Comparison of ENCODE assay signal across 9 cellular contexts in genomic region chr17:40348562-40349476, GRCh38. TPM values are rescaled to one million over a fixed set of nuclear protein-coding genes. Genes with fewer than 3 reads are reported as not detected.
A peak's percentile ranks its signal among the peaks of the same experiment; 100 is the strongest.
DNase-seq lines count a peak whose midpoint lies in the region; ATAC-seq and TF ChIP-seq lines count a peak whose summit lies in the region.
"Had no signal": no experiment of that assay in that cellular context is flagged by ENCODE, and none has a peak within 500 bp of the region (broad histone marks: within the 10 kb centered on the region; RNA-seq: fewer than 3 reads in every experiment).

No MANE protein-coding gene starts in this region.

- H3K4me1 ChIP-seq in breast epithelium (peaks cover 31 to 52% of the 10 kb centered on the region in 2 donors), mesenchymal stem cell (ENCODE audit: control insufficient read depth, insufficient read depth, low read depth, low read length) (peaks cover 58% of the 10 kb centered on the region)

- H3K9me3 ChIP-seq in breast epithelium = no peaks in the 10 kb centered on the region
- H3K9me3 ChIP-seq in mesenchymal stem cell (ENCODE audit: control insufficient read depth, low read length) = no peaks in the 10 kb centered on the region

- H3K79me1 ChIP-seq in mesenchymal stem cell (replicated peaks; ENCODE audit: low read length, poor library complexity, severe bottlenecking) = peaks cover 52% of the 10 kb centered on the region

- H3K4me1 Mint-ChIP-seq in activated T-cell treated with anti-CD3 and anti-CD28 coated beads, Interleukin-2, amount 50 U/mL, for 72 hours (ENCODE audit: low read depth) = peaks cover 52% of the 10 kb centered on the region
- peaks cover 60% of the 10 kb centered on the region for H3K4me1 Mint-ChIP-seq in activated T-cell treated with anti-CD3 and anti-CD28 coated beads, Interleukin-2, amount 50 U/mL, for 4 hours (ENCODE audit: low read depth)
- peaks cover 70% of the 10 kb centered on the region for H3K4me1 Mint-ChIP-seq in type B pancreatic cell (ENCODE audit: unreplicated experiment)

- peak overlapping the region in 1 of 2 experiments; percentile 25 for H2BK12ac ChIP-seq in mesenchymal stem cell (ENCODE audit: low read length in 2 of 2)

- no peak overlapping the region for H3K4me3 Mint-ChIP-seq in activated T-cell treated with anti-CD3 and anti-CD28 coated beads, Interleukin-2, amount 50 U/mL, for 72 hours
- no peak overlapping the region for H3K4me3 Mint-ChIP-seq in activated T-cell treated with anti-CD3 and anti-CD28 coated beads, Interleukin-2, amount 50 U/mL, for 4 hours
- H3K4me3 Mint-ChIP-seq in type B pancreatic cell = peak overlapping the region; percentile 69

- peak overlapping the region; percentile 43 for H3K9ac ChIP-seq in mesenchymal stem cell (ENCODE audit: low read length)

- H3K27me3 ChIP-seq in breast epithelium (no peaks in the 10 kb centered on the region), mesenchymal stem cell (ENCODE audit: control insufficient read depth in 1 of 2, insufficient read depth in 1 of 2, low read length in 2 of 2) (no peaks in the 10 kb centered on the region)

- ATAC-seq in activated T-cell treated with anti-CD3 and anti-CD28 coated beads, Interleukin-2, amount 50 U/mL, for 72 hours (replicated peaks in 1 of 2) = no peak
- ATAC-seq in activated T-cell treated with anti-CD3 and anti-CD28 coated beads, Interleukin-2, amount 50 U/mL, for 4 hours = no peak

- WGBS in mesenchymal stem cell = 93% methylated on average over 17 of the region's 17 CpGs

- H2BK120ac ChIP-seq in mesenchymal stem cell (ENCODE audit: low read depth, low read length) = no peak overlapping the region

- peak overlapping the region in 1 of 2 experiments; percentile 76 for H3K18ac ChIP-seq in mesenchymal stem cell (ENCODE audit: low read depth in 1 of 2, low read length in 2 of 2)

- TF ChIP-seq CTCF in breast epithelium (IDR thresholded peaks at IDR 0.05) (no peak), type B pancreatic cell (conservative IDR thresholded peaks at IDR 0.05) (no peak)

- no peaks in the 10 kb centered on the region for H3K36me3 Mint-ChIP-seq in activated T-cell treated with anti-CD3 and anti-CD28 coated beads, Interleukin-2, amount 50 U/mL, for 72 hours (ENCODE audit: insufficient read depth in 2 of 2)
- peaks cover 9% of the 10 kb centered on the region for H3K36me3 Mint-ChIP-seq in activated T-cell treated with anti-CD3 and anti-CD28 coated beads, Interleukin-2, amount 50 U/mL, for 4 hours (ENCODE audit: insufficient read depth)
- peaks cover 19% of the 10 kb centered on the region for H3K36me3 Mint-ChIP-seq in type B pancreatic cell

- H3K27me3 Mint-ChIP-seq in activated T-cell treated with anti-CD3 and anti-CD28 coated beads, Interleukin-2, amount 50 U/mL, for 72 hours (ENCODE audit: low read depth) = no peaks in the 10 kb centered on the region
- H3K27me3 Mint-ChIP-seq in activated T-cell treated with anti-CD3 and anti-CD28 coated beads, Interleukin-2, amount 50 U/mL, for 4 hours (ENCODE audit: low read depth) = no peaks in the 10 kb centered on the region
- H3K27me3 Mint-ChIP-seq in type B pancreatic cell = no peaks in the 10 kb centered on the region

- H3K14ac ChIP-seq in mesenchymal stem cell (ENCODE audit: low read length in 2 of 2) = no peak overlapping the region

- intact Hi-C loops in breast epithelium (cut with DNase I; ENCODE audit: low total_unique reads) = no loop called here

- H3K4me2 ChIP-seq in mesenchymal stem cell (ENCODE audit: low read length, poor library complexity, severe bottlenecking) = no peak overlapping the region

- H2AFZ ChIP-seq in mesenchymal stem cell (ENCODE audit: low read depth, low read length) = no peak overlapping the region

- H3K4me3 ChIP-seq in breast epithelium (peak overlapping the region in 1 of 3 donors; percentile 81), mesenchymal stem cell (ENCODE audit: insufficient read depth in 1 of 2, low read depth in 1 of 2, low read length in 2 of 2) (no peak overlapping the region)

- H3K9me3 Mint-ChIP-seq in activated T-cell treated with anti-CD3 and anti-CD28 coated beads, Interleukin-2, amount 50 U/mL, for 72 hours = no peaks in the 10 kb centered on the region
- no peaks in the 10 kb centered on the region for H3K9me3 Mint-ChIP-seq in activated T-cell treated with anti-CD3 and anti-CD28 coated beads, Interleukin-2, amount 50 U/mL, for 4 hours
- H3K9me3 Mint-ChIP-seq in type B pancreatic cell = no peaks in the 10 kb centered on the region

- no peak for TF ChIP-seq POLR2A in breast epithelium (IDR thresholded peaks at IDR 0.05)

- no peak overlapping the region for H2BK5ac ChIP-seq in mesenchymal stem cell (ENCODE audit: low read depth, low read length, poor library complexity, severe bottlenecking)

- no peak overlapping the region for H4K8ac ChIP-seq in mesenchymal stem cell (ENCODE audit: low read length)

- peak overlapping the region; percentile 5 to 40 for H3K4ac ChIP-seq in mesenchymal stem cell (ENCODE audit: low read depth in 1 of 2, low read length in 2 of 2)

- no peak for DNase-seq in activated T-cell treated with anti-CD3 and anti-CD28 coated beads, Interleukin-2, amount 50 U/mL, for 72 hours
- DNase-seq in activated T-cell treated with anti-CD3 and anti-CD28 coated beads, Interleukin-2, amount 50 U/mL, for 4 hours = no peak
- DNase-seq in breast epithelium (ENCODE audit: low spot score in 2 of 2) (peak; percentile 80 to 81), mesenchymal stem cell (no peak), type B pancreatic cell (ENCODE audit: extremely low spot score, unreplicated experiment) (no peak), germinal center (ENCODE audit: low spot score) (no peak), HuH-7 (ENCODE audit: low spot score) (no peak)
- DNase-seq in effector CD8-positive, alpha-beta T cell (lab: John Stamatoyannopoulos, UW) = no peak

- H2BK15ac ChIP-seq in mesenchymal stem cell (ENCODE audit: low read depth, poor library complexity, severe bottlenecking) = no peak overlapping the region

- H3K23ac ChIP-seq in mesenchymal stem cell (ENCODE audit: low read length in 2 of 2) = no peak overlapping the region

- peak overlapping the region; percentile 9 for H3K27ac Mint-ChIP-seq in activated T-cell treated with anti-CD3 and anti-CD28 coated beads, Interleukin-2, amount 50 U/mL, for 72 hours
- peak overlapping the region; percentile 69 for H3K27ac Mint-ChIP-seq in type B pancreatic cell

- no peaks in the 10 kb centered on the region for H3K36me3 ChIP-seq in breast epithelium
- peaks cover 45 to 66% of the 10 kb centered on the region in 2 experiments for H3K36me3 ChIP-seq in mesenchymal stem cell (ENCODE audit: control insufficient read depth in 1 of 2, insufficient read depth in 2 of 2, low read depth in 1 of 2, low read length in 2 of 2)

- H3K27ac ChIP-seq in breast epithelium = peak overlapping the region; percentile 97 to 98
- no peak overlapping the region for H3K27ac ChIP-seq in mesenchymal stem cell (ENCODE audit: low read length, poor library complexity, severe bottlenecking)
- H3K27ac ChIP-seq: C4-2B had no signal

- peak overlapping the region; percentile 6 for H4K91ac ChIP-seq in mesenchymal stem cell (ENCODE audit: low read length)

- H2AK5ac ChIP-seq in mesenchymal stem cell (ENCODE audit: low read length, severe bottlenecking) = no peak overlapping the region

RNA-seq across cellular contexts. Expression of gene GJD3, which starts 15.7 kb away (rescaled TPM):
- total RNA-seq in activated T-cell treated with anti-CD3 and anti-CD28 coated beads, Interleukin-2, amount 50 U/mL, for 72 hours = not detected
- total RNA-seq in activated T-cell treated with anti-CD3 and anti-CD28 coated beads, Interleukin-2, amount 50 U/mL, for 4 hours = not detected
- not detected for total RNA-seq in breast epithelium
- 0.44 TPM for polyA plus RNA-seq in mesenchymal stem cell (2013, experiment 1 of 2)
- 0.29 TPM for polyA plus RNA-seq in mesenchymal stem cell (2013, experiment 2 of 2)
- 0.36 and 0.43 TPM in 2 replicates for total RNA-seq in type B pancreatic cell (ENCODE audit: low replicate concordance)

RNA-seq across cellular contexts. Expression of gene RARA, which starts 39.8 kb away (rescaled TPM):
- total RNA-seq in activated T-cell treated with anti-CD3 and anti-CD28 coated beads, Interleukin-2, amount 50 U/mL, for 72 hours = 10 to 100 TPM; 33.4 to 45.2 TPM
- total RNA-seq in activated T-cell treated with anti-CD3 and anti-CD28 coated beads, Interleukin-2, amount 50 U/mL, for 4 hours = 10 to 100 TPM; 46.5 to 61.9 (median 48.7) TPM
- total RNA-seq in breast epithelium (10 to 100 TPM; 14.2 to 31.2 (median 25.2) TPM), type B pancreatic cell (ENCODE audit: low replicate concordance) (23.8 and 34.3 TPM in 2 replicates)
- polyA plus RNA-seq in mesenchymal stem cell (2013, experiment 1 of 2) = 32.6 TPM
- 32.1 TPM for polyA plus RNA-seq in mesenchymal stem cell (2013, experiment 2 of 2)

Comparison
In these comparisons a context has a peak if more than half of its experiments do, and no peak if none do; other contexts are left out.
1. DNase-seq: peak in breast epithelium (2 of 2); none in activated T-cell treated with anti-CD3 and anti-CD28 coated beads, Interleukin-2, amount 50 U/mL, for 72 hours (0 of 2), activated T-cell treated with anti-CD3 and anti-CD28 coated beads, Interleukin-2, amount 50 U/mL, for 4 hours (single experiment), mesenchymal stem cell (single experiment), type B pancreatic cell (single experiment), effector CD8-positive, alpha-beta T cell (single experiment), germinal center (single experiment) and HuH-7 (single experiment).